ENCODE assay signal across 12 cellular contexts in genomic region chr22:23752090-23752691, GRCh38. TPM values are rescaled to one million over a fixed set of nuclear protein-coding genes. Genes with fewer than 3 reads are reported as not detected.
A peak's percentile ranks its signal among the peaks of the same experiment; 100 is the strongest.
DNase-seq lines count a peak whose midpoint lies in the region; ATAC-seq, FAIRE-seq and TF ChIP-seq lines count a peak whose summit lies in the region.
"Had no signal": no experiment of that assay in that cellular context is flagged by ENCODE, and none has a peak within 500 bp of the region (broad histone marks: within the 10 kb centered on the region; RNA-seq: fewer than 3 reads in every experiment).

No MANE protein-coding gene starts in this region.

- H3K9me3 ChIP-seq in GM12878 (replicated peaks; ENCODE audit: control insufficient read depth, insufficient read depth, low read length) (no peaks in the 10 kb centered on the region), psoas muscle (no peaks in the 10 kb centered on the region)
- H3K9me3 ChIP-seq: adrenal gland had no signal

- H3K36me3 Mint-ChIP-seq in T-helper 1 cell treated with Interleukin-12 subunit alpha and Interleukin-12 subunit beta and Interleukin-4 antibody, amounts not matched to agents 30 μg/mL and 1 μg/mL, for 36 hours (ENCODE audit: low read depth) = peaks cover 2% of the 10 kb centered on the region

- DNase-seq in T-helper 1 cell (no peak), GM12878 (ENCODE audit: low read depth, low spot score) (no peak), psoas muscle (no peak)
- no peak for DNase-seq in stimulated activated CD4-positive, alpha-beta T cell treated with anti-CD3 and anti-CD28 coated beads, Interleukin-2, amount 100 ng/mL, for 24 hours

- H3K27me3 ChIP-seq in GM12878 (replicated peaks in 1 of 2; ENCODE audit: control insufficient read depth in 2 of 2, insufficient read depth in 2 of 2, low read length in 1 of 2) (no peaks in the 10 kb centered on the region), psoas muscle (ENCODE audit: insufficient read depth in 3 of 3, low read length in 2 of 3) (no peaks in the 10 kb centered on the region)
- H3K27me3 ChIP-seq: adrenal gland had no signal

- CTCF ChIA-PET in GM12878 (lab: Yijun Ruan, JAX) = interaction anchor here (0.6 to 1.2 kb wide), 2 partner anchors 14 to 35 kb away, joined by 3 to 4 read pairs; no protein-coding TSS in a partner anchor

- peak overlapping the region; percentile 62 for H3K27ac ChIP-seq in GM12878 (ENCODE audit: control insufficient read depth, insufficient read depth)
- no peak overlapping the region for H3K27ac ChIP-seq in psoas muscle
- H3K27ac ChIP-seq: SK-N-MC had no signal

- H3K4me1 ChIP-seq in GM12878 (ENCODE audit: control insufficient read depth, insufficient read depth, low read length) (peaks cover 30% of the 10 kb centered on the region), psoas muscle (peaks cover 10% of the 10 kb centered on the region)

- H3K36me3 ChIP-seq in GM12878 (ENCODE audit: control insufficient read depth in 2 of 2, insufficient read depth in 2 of 2, low read length in 1 of 2) = no peaks in the 10 kb centered on the region
- no peaks in the 10 kb centered on the region for H3K36me3 ChIP-seq in psoas muscle (ENCODE audit: insufficient read depth in 1 of 2, low read depth in 1 of 2)
- H3K36me3 ChIP-seq: adrenal gland had no signal

- SMC1A ChIA-PET in GM12878 (lab: Charles Lee; ENCODE audit: uncharacterized antibody, unreplicated experiment) = interaction anchor here (1.0 to 1.6 kb wide), 2 partner anchors 15 to 98 kb away, joined by 3 to 4 read pairs; partner anchors contain the start of gene CHCHD10

- WGBS in GM12878 (ENCODE audit: insufficient coverage, insufficient replicate concordance, low lambda C conversion rate, missing lambda C conversion rate) = 2% methylated on average over 9 of the region's 9 CpGs
- WGBS in psoas muscle, 3 donors = 78 to 84% (median 82%) methylated on average over 9 of the region's 9 CpGs

- TF ChIP-seq RAD21 in GM12878 (IDR thresholded peaks at IDR 0.05; ENCODE audit: insufficient read depth, low read depth, low read length) = no peak

- peak overlapping the region; percentile 99 for H3K4me2 ChIP-seq in GM12878 (ENCODE audit: control insufficient read depth, insufficient read depth)

- no TSS peak for BruUV-seq in GM12878 (replicated peaks; lab: Mats Ljungman, UMichigan)

- no peaks in the 10 kb centered on the region for H4K20me1 ChIP-seq in GM12878 (ENCODE audit: control insufficient read depth, insufficient read depth)

- peaks cover 15% of the 10 kb centered on the region for H3K4me1 Mint-ChIP-seq in T-helper 1 cell treated with Interleukin-12 subunit alpha and Interleukin-12 subunit beta and Interleukin-4 antibody, amounts not matched to agents 30 μg/mL and 1 μg/mL, for 36 hours (ENCODE audit: low read depth)

- 0 out of 4 replicates have a peak, but pooled peaks of 1 of the 2 experiments have one; percentile 19 for TF ChIP-seq EP300 in GM12878 (IDR thresholded peaks at IDR 0.05; ENCODE audit: borderline replicate concordance in 1 of 2, control insufficient read depth in 1 of 2, low read depth in 2 of 2, low read length in 2 of 2)

- peak overlapping the region; percentile 16; the same call in 1 of the 2 replicates for H3K9ac ChIP-seq in GM12878 (ENCODE audit: control insufficient read depth, insufficient read depth, low read length)
- H3K9ac ChIP-seq: parathyroid adenoma had no signal

- no peaks in the 10 kb centered on the region for H3K9me3 Mint-ChIP-seq in T-helper 1 cell treated with Interleukin-12 subunit alpha and Interleukin-12 subunit beta and Interleukin-4 antibody, amounts not matched to agents 30 μg/mL and 1 μg/mL, for 36 hours

- peak overlapping the region; percentile 52 for H3K27ac Mint-ChIP-seq in T-helper 1 cell treated with Interleukin-12 subunit alpha and Interleukin-12 subunit beta and Interleukin-4 antibody, amounts not matched to agents 30 μg/mL and 1 μg/mL, for 36 hours

- FAIRE-seq in GM12878 (lab: Jason Lieb, UNC) = no peak

- RAD21 ChIA-PET in GM12878 (lab: Charles Lee; ENCODE audit: unreplicated experiment) = interaction anchor here (0.6 kb wide), 1 partner anchor 13 kb away, joined by 3 read pairs; no protein-coding TSS in a partner anchor

- H3K4me3 Mint-ChIP-seq in T-helper 1 cell treated with Interleukin-12 subunit alpha and Interleukin-12 subunit beta and Interleukin-4 antibody, amounts not matched to agents 30 μg/mL and 1 μg/mL, for 36 hours = peak overlapping the region; percentile 79

- 0 out of 2 replicates have a peak, but pooled peaks have one; percentile 10 for TF ChIP-seq POLR2A in GM12878 (IDR thresholded peaks at IDR 0.05; ENCODE audit: low read depth, low read length)

- intact Hi-C loops in GM12878 (cut with micrococcal nuclease; ENCODE audit: unreplicated experiment) (no loop called here), psoas muscle (cut with DNase I) (no loop called here)

- ATAC-seq in HG03354 (IDR thresholded peaks at IDR 0.05; ENCODE audit: poor library complexity, severe bottlenecking, unreplicated experiment) = peak; percentile 41
- peak; percentile 23 for ATAC-seq in GM12878
- no peak for ATAC-seq in psoas muscle
- no peak for ATAC-seq in GM18858 (IDR thresholded peaks at IDR 0.05; ENCODE audit: unreplicated experiment)
- no peak for ATAC-seq in GM19023 (IDR thresholded peaks at IDR 0.05; ENCODE audit: unreplicated experiment)

- H3K4me3 ChIP-seq in GM12878 (peak overlapping the region; percentile 85; the same call in 1 of the 2 replicates), psoas muscle (peak overlapping the region; percentile 91)

- H3K79me2 ChIP-seq in GM12878 (ENCODE audit: control insufficient read depth, insufficient read depth, low read length) = no peaks in the 10 kb centered on the region
- H3K79me2 ChIP-seq: parathyroid adenoma had no signal

- TF ChIP-seq CTCF in GM12878 (IDR thresholded peaks at IDR 0.05 in 2 of 3, conservative IDR thresholded peaks at IDR 0.05 in 1 of 3; ENCODE audit: control insufficient read depth in 2 of 3, extremely low read depth in 1 of 3, insufficient read depth in 1 of 3, low read depth in 3 of 3, low read length in 3 of 3) (peak in 1 of 3 experiments; percentile 9; a peak in 1 of 6 replicates), psoas muscle (IDR thresholded peaks at IDR 0.05) (no peak)

- in situ Hi-C loops in GM12878 (cut with MboI) = no loop called here

- peaks cover 5% of the 10 kb centered on the region for H3K27me3 Mint-ChIP-seq in T-helper 1 cell treated with Interleukin-12 subunit alpha and Interleukin-12 subunit beta and Interleukin-4 antibody, amounts not matched to agents 30 μg/mL and 1 μg/mL, for 36 hours (ENCODE audit: low read depth)

- POLR2A ChIA-PET in GM12878 (lab: Charles Lee) = interaction anchor here (0.6 to 1.8 kb wide), 4 partner anchors 16 to 766 kb away, joined by 3 to 9 read pairs (median 4); partner anchors contain the start of gene CHCHD10

- peak overlapping the region; percentile 69 for H2AFZ ChIP-seq in GM12878 (ENCODE audit: control insufficient read depth, low read depth, low read length)

RNA-seq across cellular contexts. Expression of gene ZNF70, which starts 1.3 kb away (rescaled TPM):
- total RNA-seq in GM12878 (2013; cell fraction: nucleolus; rRNA removed) = 8.7 and 9.9 TPM in 2 replicates
- total RNA-seq in GM12878 (2014; rRNA removed) = 1.6 and 1.7 TPM in 2 replicates
- total RNA-seq in GM12878 (2014; rRNA removed; fragmentation: Illumina TruSeq; extraction: Trizol) = 1.6 and 1.8 TPM in 2 replicates
- 2.3 and 2.4 TPM in 2 replicates for total RNA-seq in GM12878 (2021)
- polyA plus RNA-seq in GM12878 (2011; ENCODE audit: low read depth) = 0.93 TPM
- polyA plus RNA-seq in GM12878 (2011; rRNA removed) = 0.24 and 0.33 TPM in 2 replicates
- polyA plus RNA-seq in GM12878 (2011; cell fraction: cytosol; rRNA removed) = 0.45 and 0.63 TPM in 2 replicates
- 0.81 and 1.3 TPM in 2 replicates for polyA plus RNA-seq in GM12878 (2011; cell fraction: nucleus; rRNA removed)
- 1.0 and 1.6 TPM in 2 replicates for polyA plus RNA-seq in GM12878 (2012)
- 1.1 and 1.3 TPM in 2 replicates for polyA plus RNA-seq in GM12878 (2014; fragmentation: Illumina TruSeq; extraction: Trizol)
- under 1 TPM; 0.15 to 0.21 TPM for polyA plus RNA-seq in GM12878 (2014; fragmentation: Nextera tagmentation; extraction: Ambion mirVana)
- polyA plus RNA-seq in GM12878 (2014; rRNA removed) = 0.94 and 1.2 TPM in 2 replicates
- polyA plus RNA-seq in GM12878 (2016; fragmentation: Nextera tagmentation; extraction: Ambion mirVana) = under 1 TPM; 0.69 to 0.76 TPM
- 0.73 and 1.3 TPM in 2 replicates for polyA minus RNA-seq in GM12878 (2011; rRNA and poly(A)+ RNA removed)
- 0.42 and 0.94 TPM in 2 replicates for polyA minus RNA-seq in GM12878 (2011; cell fraction: cytosol; rRNA and poly(A)+ RNA removed)
- 0.48 and 0.86 TPM in 2 replicates for polyA minus RNA-seq in GM12878 (2011; cell fraction: nucleus; rRNA and poly(A)+ RNA removed)
- total RNA-seq in psoas muscle = 10 to 100 TPM in 1 of 4 donors, 1 to 10 TPM in 3; 2.1 to 12.9 (median 4.0) TPM
- polyA plus RNA-seq in psoas muscle = 1 to 10 TPM; 1.2 to 3.8 (median 1.8) TPM

RNA-seq across cellular contexts. Expression of gene VPREB3, which starts 2.0 kb away (rescaled TPM):
- 1.9 and 3.7 TPM in 2 replicates for total RNA-seq in GM12878 (2013; cell fraction: nucleolus; rRNA removed)
- total RNA-seq in GM12878 (2014; rRNA removed) = 27.4 and 31.2 TPM in 2 replicates
- total RNA-seq in GM12878 (2014; rRNA removed; fragmentation: Illumina TruSeq; extraction: Trizol) = 20.3 and 20.6 TPM in 2 replicates
- 24.1 and 25.7 TPM in 2 replicates for total RNA-seq in GM12878 (2021)
- polyA plus RNA-seq in GM12878 (2011; ENCODE audit: low read depth) = 115 TPM
- polyA plus RNA-seq in GM12878 (2011; rRNA removed) = 0.35 and 0.75 TPM in 2 replicates
- polyA plus RNA-seq in GM12878 (2011; cell fraction: cytosol; rRNA removed) = 2.0 and 2.5 TPM in 2 replicates
- 0.87 and 1.1 TPM in 2 replicates for polyA plus RNA-seq in GM12878 (2011; cell fraction: nucleus; rRNA removed)
- 35.8 and 59.7 TPM in 2 replicates for polyA plus RNA-seq in GM12878 (2012)
- 9.5 and 21.9 TPM in 2 replicates for polyA plus RNA-seq in GM12878 (2014; fragmentation: Illumina TruSeq; extraction: Trizol)
- polyA plus RNA-seq in GM12878 (2014; fragmentation: Nextera tagmentation; extraction: Ambion mirVana) = 10 to 100 TPM; 55.0 to 79.5 TPM
- 41.3 and 42.9 TPM in 2 replicates for polyA plus RNA-seq in GM12878 (2014; rRNA removed)
- 1 to 10 TPM; 6.1 to 6.6 TPM for polyA plus RNA-seq in GM12878 (2016; fragmentation: Nextera tagmentation; extraction: Ambion mirVana)
- 3.3 TPM in 1 of 2 replicates, not detected in the other for polyA minus RNA-seq in GM12878 (2011; rRNA and poly(A)+ RNA removed)
- polyA minus RNA-seq in GM12878 (2011; cell fraction: cytosol; rRNA and poly(A)+ RNA removed) = not detected in 2 replicates
- not detected in 2 replicates for polyA minus RNA-seq in GM12878 (2011; cell fraction: nucleus; rRNA and poly(A)+ RNA removed)
- 1 to 10 TPM in 2 of 4 donors, under 1 TPM in 2; 0.79 to 3.2 (median 0.99) TPM for total RNA-seq in psoas muscle
- polyA plus RNA-seq in psoas muscle = under 1 TPM; 0.61 to 0.89 (median 0.82) TPM
- total RNA-seq: glomerular endothelial cell had no signal

RNA-seq across cellular contexts. Expression of gene C22orf15, which starts 10.6 kb away (rescaled TPM):
- 0.54 and 0.71 TPM in 2 replicates for total RNA-seq in GM12878 (2013; cell fraction: nucleolus; rRNA removed)
- total RNA-seq in GM12878 (2014; rRNA removed) = 0.16 and 0.40 TPM in 2 replicates
- total RNA-seq in GM12878 (2014; rRNA removed; fragmentation: Illumina TruSeq; extraction: Trizol) = not detected in 2 replicates
- 0.40 TPM in 1 of 2 replicates, not detected in the other for total RNA-seq in GM12878 (2021)
- polyA plus RNA-seq in GM12878 (2011; ENCODE audit: low read depth) = 0.75 TPM
- polyA plus RNA-seq in GM12878 (2011; rRNA removed) = 0.05 TPM in 1 of 2 replicates, not detected in the other
- 0.07 and 0.13 TPM in 2 replicates for polyA plus RNA-seq in GM12878 (2011; cell fraction: cytosol; rRNA removed)
- 0.26 and 0.58 TPM in 2 replicates for polyA plus RNA-seq in GM12878 (2011; cell fraction: nucleus; rRNA removed)
- 1.1 TPM in 2 replicates for polyA plus RNA-seq in GM12878 (2012)
- polyA plus RNA-seq in GM12878 (2014; fragmentation: Illumina TruSeq; extraction: Trizol) = 0.11 and 0.12 TPM in 2 replicates
- polyA plus RNA-seq in GM12878 (2014; fragmentation: Nextera tagmentation; extraction: Ambion mirVana) = under 1 TPM in 1 of 2 experiments, not detected in 1; 0.07 TPM
- 0.04 and 0.47 TPM in 2 replicates for polyA plus RNA-seq in GM12878 (2014; rRNA removed)
- under 1 TPM; 0.13 to 0.23 TPM for polyA plus RNA-seq in GM12878 (2016; fragmentation: Nextera tagmentation; extraction: Ambion mirVana)
- 0.26 TPM in 1 of 2 replicates, not detected in the other for polyA minus RNA-seq in GM12878 (2011; rRNA and poly(A)+ RNA removed)
- polyA minus RNA-seq in GM12878 (2011; cell fraction: cytosol; rRNA and poly(A)+ RNA removed) = not detected in 2 replicates
- not detected in 2 replicates for polyA minus RNA-seq in GM12878 (2011; cell fraction: nucleus; rRNA and poly(A)+ RNA removed)
- under 1 TPM in 1 of 4 donors, not detected in 3; 0.34 TPM for total RNA-seq in psoas muscle
- under 1 TPM in 1 of 3 donors, not detected in 2; 0.04 TPM for polyA plus RNA-seq in psoas muscle

RNA-seq across cellular contexts. Expression of gene CHCHD10, which starts 15.6 kb away (rescaled TPM):
- total RNA-seq in GM12878 (2013; cell fraction: nucleolus; rRNA removed) = 4.8 and 18.2 TPM in 2 replicates
- total RNA-seq in GM12878 (2014; rRNA removed) = 78.0 and 104 TPM in 2 replicates
- 103 and 117 TPM in 2 replicates for total RNA-seq in GM12878 (2014; rRNA removed; fragmentation: Illumina TruSeq; extraction: Trizol)
- 237 and 241 TPM in 2 replicates for total RNA-seq in GM12878 (2021)
- polyA plus RNA-seq in GM12878 (2011; ENCODE audit: low read depth) = 141 TPM
- 23.9 and 34.4 TPM in 2 replicates for polyA plus RNA-seq in GM12878 (2011; rRNA removed)
- polyA plus RNA-seq in GM12878 (2011; cell fraction: cytosol; rRNA removed) = 103 and 111 TPM in 2 replicates
- polyA plus RNA-seq in GM12878 (2011; cell fraction: nucleus; rRNA removed) = 51.2 and 87.5 TPM in 2 replicates
- 181 and 188 TPM in 2 replicates for polyA plus RNA-seq in GM12878 (2012)
- 27.2 and 126 TPM in 2 replicates for polyA plus RNA-seq in GM12878 (2014; fragmentation: Illumina TruSeq; extraction: Trizol)
- polyA plus RNA-seq in GM12878 (2014; fragmentation: Nextera tagmentation; extraction: Ambion mirVana) = 100 to 1,000 TPM in 1 of 2 experiments, 10 to 100 TPM in 1; 13.2 to 216 TPM
- polyA plus RNA-seq in GM12878 (2014; rRNA removed) = 129 and 191 TPM in 2 replicates
- polyA plus RNA-seq in GM12878 (2016; fragmentation: Nextera tagmentation; extraction: Ambion mirVana) = 100 to 1,000 TPM; 135 to 202 TPM
- polyA minus RNA-seq in GM12878 (2011; rRNA and poly(A)+ RNA removed) = 36.1 and 61.2 TPM in 2 replicates
- 56.9 and 67.5 TPM in 2 replicates for polyA minus RNA-seq in GM12878 (2011; cell fraction: cytosol; rRNA and poly(A)+ RNA removed)
- 6.9 and 7.4 TPM in 2 replicates for polyA minus RNA-seq in GM12878 (2011; cell fraction: nucleus; rRNA and poly(A)+ RNA removed)
- total RNA-seq in psoas muscle = 1,000 to 10,000 TPM in 1 of 4 donors, 100 to 1,000 TPM in 3; 659 to 1,066 (median 865) TPM
- polyA plus RNA-seq in psoas muscle = 100 to 1,000 TPM; 460 to 861 (median 645) TPM

RNA-seq across cellular contexts. Expression of gene MMP11, which starts 20.5 kb away (rescaled TPM):
- total RNA-seq in GM12878 (2013; cell fraction: nucleolus; rRNA removed) = 2.0 and 2.7 TPM in 2 replicates
- total RNA-seq in GM12878 (2014; rRNA removed) (0.60 and 1.0 TPM in 2 replicates), GM12878 (2014; rRNA removed; fragmentation: Illumina TruSeq; extraction: Trizol) (not detected in 2 replicates), GM12878 (2021) (0.41 and 0.48 TPM in 2 replicates), psoas muscle (1 to 10 TPM; 1.3 to 2.9 (median 1.5) TPM)
- 0.20 TPM for polyA plus RNA-seq in GM12878 (2011; ENCODE audit: low read depth)
- polyA plus RNA-seq in GM12878 (2011; rRNA removed) (0.12 TPM in 1 of 2 replicates, not detected in the other), GM12878 (2014; fragmentation: Illumina TruSeq; extraction: Trizol) (0.03 TPM in 1 of 2 replicates, not detected in the other), GM12878 (2014; fragmentation: Nextera tagmentation; extraction: Ambion mirVana) (under 1 TPM in 1 of 2 experiments, not detected in 1; 0.05 TPM), GM12878 (2014; rRNA removed) (0.18 and 1.1 TPM in 2 replicates), GM12878 (2016; fragmentation: Nextera tagmentation; extraction: Ambion mirVana) (under 1 TPM; 0.20 to 0.48 TPM), psoas muscle (under 1 TPM; 0.35 to 0.47 (median 0.43) TPM)
- polyA plus RNA-seq in GM12878 (2011; cell fraction: cytosol; rRNA removed) = 0.06 and 0.08 TPM in 2 replicates
- 0.16 and 0.44 TPM in 2 replicates for polyA plus RNA-seq in GM12878 (2011; cell fraction: nucleus; rRNA removed)
- 0.17 and 0.37 TPM in 2 replicates for polyA plus RNA-seq in GM12878 (2012)
- 0.10 TPM in 1 of 2 replicates, not detected in the other for polyA minus RNA-seq in GM12878 (2011; rRNA and poly(A)+ RNA removed)
- not detected in 2 replicates for polyA minus RNA-seq in GM12878 (2011; cell fraction: cytosol; rRNA and poly(A)+ RNA removed)
- polyA minus RNA-seq in GM12878 (2011; cell fraction: nucleus; rRNA and poly(A)+ RNA removed) = 0.19 TPM in 1 of 2 replicates, not detected in the other

Comparison
In these comparisons a context has a peak if more than half of its experiments do, and no peak if none do; other contexts are left out.
1. ATAC-seq: peak in HG03354 (single experiment) and GM12878 (single experiment); none in psoas muscle (0 of 4), GM18858 (single experiment) and GM19023 (single experiment).